ENCODE assay signal across 15 cellular contexts in the genomic region with DNA sequence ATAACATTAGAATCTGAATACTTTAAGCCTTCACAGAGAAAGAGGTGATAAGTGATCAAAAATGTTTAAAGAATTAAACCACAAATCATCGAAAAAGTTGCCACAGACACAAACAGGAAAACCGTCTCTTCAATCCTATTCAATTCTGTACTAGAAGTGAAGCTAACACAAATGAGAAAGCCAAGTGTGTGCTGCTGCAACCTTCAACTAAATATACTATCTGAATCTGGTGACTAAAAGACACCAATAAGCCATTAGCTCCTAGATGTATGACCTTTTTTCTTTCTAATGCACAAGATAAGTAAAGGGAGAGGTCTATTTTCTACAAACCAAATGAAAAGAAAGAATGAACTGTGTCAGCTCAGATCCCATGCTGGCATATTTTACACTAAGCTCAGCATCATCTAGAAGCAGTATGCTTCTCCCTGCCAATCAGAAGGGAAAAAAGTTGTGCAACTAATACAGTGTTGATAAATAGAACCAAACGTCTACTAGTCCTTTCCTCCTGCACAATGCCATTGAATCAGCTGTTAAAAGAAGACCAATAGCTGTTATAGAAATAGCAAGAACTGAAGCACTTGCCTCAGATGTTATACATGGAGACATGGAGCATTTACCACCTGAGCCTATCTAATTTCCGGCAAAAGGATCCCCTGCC.
DNase-seq lines count a peak whose midpoint lies in the region; ATAC-seq, FAIRE-seq and TF ChIP-seq lines count a peak whose summit lies in the region.
"Had no signal": no experiment of that assay in that cellular context is flagged by ENCODE, and none has a peak within 500 bp of the region (broad histone marks: within the 10 kb centered on the region; RNA-seq: fewer than 3 reads in every experiment).

No MANE protein-coding gene starts in this region.

- H3K9me3 ChIP-seq in CD4-positive, alpha-beta memory T cell (ENCODE audit: control insufficient read depth in 1 of 2, low read length in 2 of 2) = no peaks in the 10 kb centered on the region
- H3K9me3 ChIP-seq: psoas muscle, thoracic aorta had no signal

- H3K4me1 ChIP-seq in CD4-positive, alpha-beta memory T cell (ENCODE audit: insufficient read depth, low read length) = peaks cover 39% of the 10 kb centered on the region
- H3K4me1 ChIP-seq: psoas muscle had no signal

- no peaks in the 10 kb centered on the region for H3K27me3 ChIP-seq in CD4-positive, alpha-beta memory T cell (ENCODE audit: insufficient read depth, low read length)
- H3K27me3 ChIP-seq: hepatocyte had no signal

- H3K27ac ChIP-seq in CD4-positive, alpha-beta memory T cell (ENCODE audit: low read depth, low read length) = peak overlapping the region; percentile 8
- H3K27ac ChIP-seq: hepatocyte, psoas muscle, thoracic aorta had no signal

- H3K27ac Mint-ChIP-seq in CD4-positive, alpha-beta memory T cell = peak overlapping the region; percentile 1 to 75 (median 53)
- peak overlapping the region; percentile 87 for H3K27ac Mint-ChIP-seq in activated CD4-positive, alpha-beta memory T cell treated with anti-CD3 and anti-CD28 coated beads, Interleukin-2, amount 10 ng/mL, durations not matched to agents 7 days and 5 days
- H3K27ac Mint-ChIP-seq in progenitor cell of endocrine pancreas = no peak overlapping the region

- peaks cover 33 to 48% (median 38%) of the 10 kb centered on the region in 4 donors for H3K4me1 Mint-ChIP-seq in CD4-positive, alpha-beta memory T cell
- peaks cover 76% of the 10 kb centered on the region for H3K4me1 Mint-ChIP-seq in activated CD4-positive, alpha-beta memory T cell treated with anti-CD3 and anti-CD28 coated beads, Interleukin-2, amount 10 ng/mL, durations not matched to agents 7 days and 5 days
- no peaks in the 10 kb centered on the region for H3K4me1 Mint-ChIP-seq in progenitor cell of endocrine pancreas (ENCODE audit: low read depth)

- intact Hi-C loops in CD4-positive, alpha-beta memory T cell (cut with micrococcal nuclease) = no loop called here

- no peaks in the 10 kb centered on the region for H3K36me3 ChIP-seq in CD4-positive, alpha-beta memory T cell (ENCODE audit: insufficient read depth, low read length)
- H3K36me3 ChIP-seq: thoracic aorta had no signal

- no peaks in the 10 kb centered on the region for H3K27me3 Mint-ChIP-seq in CD4-positive, alpha-beta memory T cell
- no peaks in the 10 kb centered on the region for H3K27me3 Mint-ChIP-seq in activated CD4-positive, alpha-beta memory T cell treated with anti-CD3 and anti-CD28 coated beads, Interleukin-2, amount 10 ng/mL, durations not matched to agents 7 days and 5 days
- H3K27me3 Mint-ChIP-seq in progenitor cell of endocrine pancreas = peaks cover 4% of the 10 kb centered on the region

- peak; percentile 52 for ATAC-seq in HG02885 (IDR thresholded peaks at IDR 0.05; ENCODE audit: poor library complexity, unreplicated experiment)
- ATAC-seq in HG03354 (IDR thresholded peaks at IDR 0.05; ENCODE audit: poor library complexity, severe bottlenecking, unreplicated experiment) = no peak
- ATAC-seq: psoas muscle had no signal

- no peak for FAIRE-seq in HTR-8/SVneo (lab: Jason Lieb, UNC)

- no peaks in the 10 kb centered on the region for H3K36me3 Mint-ChIP-seq in CD4-positive, alpha-beta memory T cell
- peaks cover 30% of the 10 kb centered on the region for H3K36me3 Mint-ChIP-seq in activated CD4-positive, alpha-beta memory T cell treated with anti-CD3 and anti-CD28 coated beads, Interleukin-2, amount 10 ng/mL, durations not matched to agents 7 days and 5 days (ENCODE audit: low read depth)
- no peaks in the 10 kb centered on the region for H3K36me3 Mint-ChIP-seq in progenitor cell of endocrine pancreas (ENCODE audit: insufficient read depth)

- CTCF ChIA-PET in CD4-positive, alpha-beta memory T cell (lab: Charles Lee; ENCODE audit: partially characterized antibody) = no interaction called here
- CTCF ChIA-PET in activated CD4-positive, alpha-beta memory T cell treated with anti-CD3 and anti-CD28 coated beads, Interleukin-2, amount 10 ng/mL, durations not matched to agents 7 days and 5 days (lab: Charles Lee) = interaction anchor here (1.0 kb wide), 1 partner anchor 150 kb away, joined by 3 read pairs; no protein-coding TSS in a partner anchor

- no peak overlapping the region for H3K4me3 ChIP-seq in CD4-positive, alpha-beta memory T cell (ENCODE audit: low read length in 2 of 2)
- H3K4me3 ChIP-seq: hepatocyte, psoas muscle, thoracic aorta had no signal

- POLR2A ChIA-PET in CD4-positive, alpha-beta memory T cell (lab: Charles Lee; ENCODE audit: partially characterized antibody) = interaction anchor here (2.0 kb wide), 1 partner anchor 98 kb away, joined by 7 read pairs; a partner anchor contains a TSS
- POLR2A ChIA-PET in activated CD4-positive, alpha-beta memory T cell treated with anti-CD3 and anti-CD28 coated beads, Interleukin-2, amount 10 ng/mL, durations not matched to agents 7 days and 5 days (lab: Charles Lee) = interaction anchor here (0.8 to 3.2 kb wide), 15 partner anchors 15 to 1102 kb away, joined by 3 to 19 read pairs (median 4); a partner anchor contains a TSS

- H3K9me3 Mint-ChIP-seq in CD4-positive, alpha-beta memory T cell = no peaks in the 10 kb centered on the region
- no peaks in the 10 kb centered on the region for H3K9me3 Mint-ChIP-seq in activated CD4-positive, alpha-beta memory T cell treated with anti-CD3 and anti-CD28 coated beads, Interleukin-2, amount 10 ng/mL, durations not matched to agents 7 days and 5 days
- H3K9me3 Mint-ChIP-seq in progenitor cell of endocrine pancreas (ENCODE audit: low read depth) = no peaks in the 10 kb centered on the region

- peak overlapping the region; percentile 39 to 81 (median 66) for H3K4me3 Mint-ChIP-seq in CD4-positive, alpha-beta memory T cell
- H3K4me3 Mint-ChIP-seq in activated CD4-positive, alpha-beta memory T cell treated with anti-CD3 and anti-CD28 coated beads, Interleukin-2, amount 10 ng/mL, durations not matched to agents 7 days and 5 days = peak overlapping the region; percentile 51
- no peak overlapping the region for H3K4me3 Mint-ChIP-seq in progenitor cell of endocrine pancreas (ENCODE audit: low read depth)

- DNase-seq in CD4-positive, alpha-beta memory T cell = no peak
- no peak for DNase-seq in activated CD4-positive, alpha-beta memory T cell treated with anti-CD3 and anti-CD28 coated beads, Interleukin-2, amount 10 ng/mL, durations not matched to agents 7 days and 5 days
- DNase-seq in fibroblast of gingiva (ENCODE audit: low read depth) (peak; percentile 8), HTR-8/SVneo (ENCODE audit: insufficient read length, low spot score) (no peak), progenitor cell of endocrine pancreas (ENCODE audit: low spot score, unreplicated experiment) (no peak), glomerular visceral epithelial cell (ENCODE audit: extremely low spot score) (no peak)
- DNase-seq: AML-193, DMS153, NCI-H1930, NCI-H526 treated with DMSO at 0.1 percent for 48 hours, psoas muscle had no signal

- no peak for TF ChIP-seq CTCF in progenitor cell of endocrine pancreas (IDR thresholded peaks at IDR 0.05; ENCODE audit: unreplicated experiment)
